ENCODE assay signal across 3 cellular contexts in the genomic region with DNA sequence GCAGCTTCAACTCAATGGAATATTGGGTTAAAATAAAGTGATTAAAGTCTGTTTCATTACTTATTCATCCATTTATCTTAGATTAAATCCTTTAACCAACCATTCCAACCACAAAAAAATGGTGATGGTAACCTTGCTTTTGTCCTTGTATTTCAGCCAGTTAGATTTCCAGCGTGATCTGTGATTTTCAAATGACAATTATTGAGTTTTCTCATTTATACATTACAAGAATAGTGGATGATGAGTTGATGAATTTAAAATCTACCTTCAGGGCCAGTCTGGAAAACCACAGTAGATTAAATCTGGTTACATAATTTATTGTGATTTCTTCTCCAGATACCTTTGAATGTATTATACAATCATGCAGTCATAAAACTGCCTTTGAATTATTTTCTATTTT. TPM values are rescaled to one million over a fixed set of nuclear protein-coding genes. Genes with fewer than 3 reads are reported as not detected.
"Had no signal": no experiment of that assay in that cellular context is flagged by ENCODE, and none has a peak within 500 bp of the region (broad histone marks: within the 10 kb centered on the region; RNA-seq: fewer than 3 reads in every experiment).

No MANE protein-coding gene starts in this region.

- ATAC-seq: GM12878 had no signal

- H3K4me3 ChIP-seq: GM12878 had no signal

- DNase-seq: GDM1, GF-D8 had no signal

RNA-seq across cellular contexts. Expression of a gene that starts 29.7 kb away (rescaled TPM):
- polyA plus RNA-seq: GM12878 had no signal
